ENCODE assay signal across 1 cellular context in the genomic region with DNA sequence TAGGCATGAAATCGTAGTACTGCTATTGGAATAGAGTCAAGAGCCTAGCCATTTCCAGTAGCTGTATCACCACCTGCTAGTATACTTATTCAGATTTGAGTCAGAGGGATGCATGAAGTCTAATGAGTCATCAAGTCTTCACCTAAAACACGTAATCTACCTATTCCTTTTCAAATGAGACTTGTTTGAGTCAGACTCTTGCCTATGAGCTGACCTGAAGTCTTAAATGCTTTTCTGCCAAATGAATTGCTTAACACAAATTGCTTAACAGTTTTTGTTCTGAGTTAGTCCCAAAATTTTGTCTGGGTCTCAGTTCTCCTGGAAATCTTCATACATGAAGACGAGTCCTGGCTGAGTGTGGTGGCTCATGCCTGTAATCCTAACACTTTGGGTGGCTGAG.
TF ChIP-seq lines count a peak whose summit lies in the region.

No MANE protein-coding gene starts in this region.

TF ChIP-seq in HCT116, 20 proteins besides CTCF, POLR2A, EP300 and RAD21 (continued from another document):
- TF ChIP-seq TCF7L2 (IDR thresholded peaks at IDR 0.05; ENCODE audit: borderline replicate concordance, extremely low read depth, insufficient read depth, insufficient read length) = no peak
TF ChIP-seq in HCT116: peak in this region for 7.
